In genomic region chr3:129627350-129628168, GRCh38 we compare ENCODE assay signal across 2 cellular contexts.
TF ChIP-seq lines count a peak whose summit lies in the region.

No MANE protein-coding gene starts in this region.

TF ChIP-seq in HEK293, 187 proteins besides CTCF, POLR2A, EP300 and RAD21 (continued from another document):
- TF ChIP-seq ZNF518A (tag by site-specific recombination; conservative IDR thresholded peaks at IDR 0.05; ENCODE audit: low read depth) (no peak), ZNF654 (tag by site-specific recombination; IDR thresholded peaks at IDR 0.05; ENCODE audit: low read depth) (peak; percentile 47), SCRT2 (tag by site-specific recombination; IDR thresholded peaks at IDR 0.05) (no peak), GFI1B (tag by site-specific recombination; IDR thresholded peaks at IDR 0.05) (no peak), ZNF561 (tag by site-specific recombination; IDR thresholded peaks at IDR 0.05; ENCODE audit: borderline replicate concordance) (no peak)

TF ChIP-seq in GM12878, 131 proteins besides CTCF, POLR2A, EP300 and RAD21 (continued from another document):
- peak; percentile 23; the same call in 1 of the 2 replicates for TF ChIP-seq ZNF687 (IDR thresholded peaks at IDR 0.05)
- TF ChIP-seq CBX5 (IDR thresholded peaks at IDR 0.05; ENCODE audit: low read depth), result no peak
- peak; percentile 67; the same call in 1 of the 2 replicates for TF ChIP-seq SMARCA5 (IDR thresholded peaks at IDR 0.05)
- TF ChIP-seq RFX5 (IDR thresholded peaks at IDR 0.05; ENCODE audit: low read depth, low read length), result no peak
- peak; percentile 74; the same call in 1 of the 2 replicates for TF ChIP-seq SMC3 (IDR thresholded peaks at IDR 0.05; ENCODE audit: borderline replicate concordance, low read length)
- 0 out of 2 replicates have a peak, but pooled peaks have one; percentile 17 for TF ChIP-seq NR2F1 (conservative IDR thresholded peaks at IDR 0.05)
- TF ChIP-seq RB1 (IDR thresholded peaks at IDR 0.05; ENCODE audit: borderline replicate concordance), result 0 out of 2 replicates have a peak, but pooled peaks have one; percentile 33
- 0 out of 3 replicates have a peak, but pooled peaks have one; percentile 25 for TF ChIP-seq POU2F2 (IDR thresholded peaks at IDR 0.05; ENCODE audit: borderline replicate concordance, low read depth, low read length)
- TF ChIP-seq FOS (IDR thresholded peaks at IDR 0.05; ENCODE audit: borderline replicate concordance, extremely low read depth, insufficient read length), result no peak
- TF ChIP-seq YY1 (IDR thresholded peaks at IDR 0.05; ENCODE audit: low read depth, low read length), result peak; percentile 58; the same call in 1 of the 2 replicates
- TF ChIP-seq PKNOX1 (IDR thresholded peaks at IDR 0.05), result no peak
